Comparison of ENCODE assay signal across 8 cellular contexts in the genomic region with DNA sequence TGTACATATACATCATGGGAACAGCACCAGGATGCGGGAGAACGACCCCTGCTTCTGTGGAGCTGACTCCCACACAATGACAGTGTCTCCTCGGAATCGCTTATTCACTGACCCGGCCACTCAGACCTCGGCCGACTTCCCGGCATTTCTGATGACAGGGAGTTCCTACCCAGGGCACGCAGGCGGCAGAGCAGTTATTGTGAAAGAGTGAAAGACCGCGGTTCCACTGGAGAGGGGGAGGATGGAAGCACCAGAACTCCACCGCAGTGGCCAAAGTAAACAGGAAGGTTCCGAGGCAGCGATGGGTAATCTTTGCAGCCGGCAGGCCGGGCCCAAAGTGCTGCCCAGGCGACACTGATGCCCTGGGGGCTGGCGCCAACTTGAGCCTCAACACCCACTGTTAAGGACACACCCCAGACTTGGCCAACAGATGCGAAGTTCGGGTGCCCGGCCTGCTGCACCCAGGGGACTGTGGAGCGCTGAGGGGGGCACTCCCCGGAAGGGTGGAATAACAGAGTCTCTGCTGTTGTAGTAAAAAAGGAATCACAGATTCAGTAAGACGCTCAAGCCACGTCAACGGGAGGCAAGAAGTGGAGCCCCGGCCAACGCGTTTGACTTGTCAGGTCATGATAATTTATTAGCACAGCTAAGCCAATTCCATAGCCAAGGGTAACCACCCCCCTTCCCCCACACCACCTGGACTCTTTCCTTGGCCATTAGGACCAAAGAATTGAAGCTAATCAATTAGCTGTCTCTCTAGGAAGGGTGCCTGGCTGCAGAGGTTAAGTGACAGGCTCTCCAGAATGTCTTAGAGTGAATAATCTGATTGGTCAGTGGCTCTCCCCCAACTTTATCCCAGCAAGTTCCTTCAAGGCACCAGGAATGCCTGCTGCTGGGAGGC. TPM values are rescaled to one million over a fixed set of nuclear protein-coding genes. Genes with fewer than 3 reads are reported as not detected.
DNase-seq lines count a peak whose midpoint lies in the region; ATAC-seq and TF ChIP-seq lines count a peak whose summit lies in the region.

No MANE protein-coding gene starts in this region.

- H3K36me3 ChIP-seq in SJSA1 (peaks cover 42% of the 10 kb centered on the region), fibroblast of lung (ENCODE audit: control insufficient read depth, insufficient read depth, low read length) (peaks cover 8% of the 10 kb centered on the region)
- peaks cover 0 to 23% (median 5%) of the 10 kb centered on the region in 3 experiments for H3K36me3 ChIP-seq in naive thymus-derived CD4-positive, alpha-beta T cell (ENCODE audit: control insufficient read depth in 2 of 3, insufficient read depth in 3 of 3, low read length in 3 of 3)

- H3K27me3 ChIP-seq in SJSA1 (replicated peaks) (no peaks in the 10 kb centered on the region), fibroblast of lung (ENCODE audit: control insufficient read depth, insufficient read depth, low read length) (no peaks in the 10 kb centered on the region)
- no peaks in the 10 kb centered on the region for H3K27me3 ChIP-seq in naive thymus-derived CD4-positive, alpha-beta T cell (ENCODE audit: control insufficient read depth in 2 of 2, insufficient read depth in 2 of 2, low read length in 2 of 2)

- H3K36me3 Mint-ChIP-seq in naive thymus-derived CD4-positive, alpha-beta T cell: peaks cover 1 to 13% (median 4%) of the 10 kb centered on the region in 5 donors

- no peaks in the 10 kb centered on the region for H3K9me3 ChIP-seq in SJSA1 (replicated peaks)
- no peaks in the 10 kb centered on the region for H3K9me3 ChIP-seq in fibroblast of lung (ENCODE audit: control insufficient read depth, insufficient read depth, low read depth, low read length)
- H3K9me3 ChIP-seq in naive thymus-derived CD4-positive, alpha-beta T cell (ENCODE audit: control insufficient read depth in 2 of 3, low read length in 3 of 3): no peaks in the 10 kb centered on the region

- POLR2A ChIA-PET in naive thymus-derived CD4-positive, alpha-beta T cell (lab: Charles Lee): no interaction called here

- CTCF ChIA-PET in naive thymus-derived CD4-positive, alpha-beta T cell (lab: Charles Lee): no interaction called here

- ATAC-seq in naive thymus-derived CD4-positive, alpha-beta T cell: peak; percentile 76
- ATAC-seq in HG03469 (IDR thresholded peaks at IDR 0.05; ENCODE audit: unreplicated experiment) (no peak), GM18498 (IDR thresholded peaks at IDR 0.05; ENCODE audit: unreplicated experiment) (no peak), GM19467 (IDR thresholded peaks at IDR 0.05; ENCODE audit: unreplicated experiment) (no peak)

- intact Hi-C loops in naive thymus-derived CD4-positive, alpha-beta T cell (cut with micrococcal nuclease): no loop called here

- H2AFZ ChIP-seq in fibroblast of lung (ENCODE audit: low read length): no peak overlapping the region

- no peaks in the 10 kb centered on the region for H3K27me3 Mint-ChIP-seq in naive thymus-derived CD4-positive, alpha-beta T cell

- peak overlapping the region; percentile 89 for H3K4me2 ChIP-seq in fibroblast of lung (ENCODE audit: extremely low read depth, insufficient read depth, low read length)

- peak overlapping the region; percentile 11 for H3K4me3 ChIP-seq in SJSA1
- H3K4me3 ChIP-seq in fibroblast of lung (replicated peaks in 1 of 4; ENCODE audit: control extremely low read depth in 1 of 4, insufficient read depth in 1 of 4, low read depth in 3 of 4, low read length in 4 of 4): peak overlapping the region; percentile 13 to 49 (median 26)
- H3K4me3 ChIP-seq in naive thymus-derived CD4-positive, alpha-beta T cell (ENCODE audit: low read length): no peak overlapping the region

- peaks cover 42 to 82% (median 67%) of the 10 kb centered on the region in 7 donors for H3K4me1 Mint-ChIP-seq in naive thymus-derived CD4-positive, alpha-beta T cell

- H4K20me1 ChIP-seq in fibroblast of lung (ENCODE audit: control insufficient read depth, extremely low read depth, insufficient read depth, low read length): no peaks in the 10 kb centered on the region

- H3K79me2 ChIP-seq in fibroblast of lung (ENCODE audit: control insufficient read depth, insufficient read depth, low read length): peaks cover 83% of the 10 kb centered on the region

- peak overlapping the region; percentile 67 for H3K27ac ChIP-seq in SJSA1
- H3K27ac ChIP-seq in fibroblast of lung (ENCODE audit: insufficient read depth, low read length): peak overlapping the region; percentile 96
- no peak overlapping the region for H3K27ac ChIP-seq in naive thymus-derived CD4-positive, alpha-beta T cell (ENCODE audit: low read depth, low read length)

- DNase-seq in GOT3 (lab: John Stamatoyannopoulos, UW) (peak; percentile 41), SJSA1 (ENCODE audit: low read depth in 1 of 2, low spot score in 2 of 2) (peak; percentile 87 to 91), fibroblast of lung (ENCODE audit: low read depth in 2 of 2) (peak; percentile 91)
- no peak for DNase-seq in naive thymus-derived CD4-positive, alpha-beta T cell
- DNase-seq in activated CD4-positive, alpha-beta T cell treated with anti-CD3 and anti-CD28 coated beads for 1 hour: no peak

- no peaks in the 10 kb centered on the region for H3K9me3 Mint-ChIP-seq in naive thymus-derived CD4-positive, alpha-beta T cell

- H3K9ac ChIP-seq in fibroblast of lung (ENCODE audit: insufficient read depth, low read length): peak overlapping the region; percentile 60

- no peak for TF ChIP-seq CTCF in fibroblast of lung (conservative IDR thresholded peaks at IDR 0.05 in 1 of 2, IDR thresholded peaks at IDR 0.05 in 1 of 2; ENCODE audit: low read depth in 1 of 2, low read length in 2 of 2)

- peak overlapping the region in 5 of 9 donors; percentile 21 to 49 (median 41) for H3K27ac Mint-ChIP-seq in naive thymus-derived CD4-positive, alpha-beta T cell

- peak overlapping the region in 2 of 10 donors; percentile 12 to 38 for H3K4me3 Mint-ChIP-seq in naive thymus-derived CD4-positive, alpha-beta T cell

- peaks cover 54% of the 10 kb centered on the region for H3K4me1 ChIP-seq in SJSA1 (replicated peaks)
- H3K4me1 ChIP-seq in fibroblast of lung (ENCODE audit: control insufficient read depth, extremely low read depth, insufficient read depth, low read length): peaks cover 55% of the 10 kb centered on the region
- peaks cover 0 to 17% of the 10 kb centered on the region in 2 donors for H3K4me1 ChIP-seq in naive thymus-derived CD4-positive, alpha-beta T cell (ENCODE audit: control insufficient read depth in 2 of 2, insufficient read depth in 2 of 2, low read length in 2 of 2)

RNA-seq across cellular contexts. Expression of a gene that starts 5.8 kb away (rescaled TPM):
- 9.1 and 13.4 TPM in 2 replicates for total RNA-seq in SJSA1 (2014; rRNA removed; shearing (Covaris generic))
- 4.4 and 6.4 TPM in 2 replicates for total RNA-seq in fibroblast of lung
- polyA plus RNA-seq in fibroblast of lung: 13.7 and 14.4 TPM in 2 replicates
- 31.8 and 34.7 TPM in 2 replicates for polyA plus RNA-seq in fibroblast of lung (2012)
- 41.0 and 53.4 TPM in 2 replicates for polyA minus RNA-seq in fibroblast of lung (ENCODE audit: low replicate concordance)
- 10 to 100 TPM; 33.3 to 47.5 (median 39.0) TPM for total RNA-seq in naive thymus-derived CD4-positive, alpha-beta T cell
- polyA plus RNA-seq in naive thymus-derived CD4-positive, alpha-beta T cell: 1 to 10 TPM in 1 of 2 donors, under 1 TPM in 1; 0.57 to 1.8 TPM

RNA-seq across cellular contexts. Expression of a gene that starts 59.5 kb away (rescaled TPM):
- not detected in 2 replicates for total RNA-seq in SJSA1 (2014; rRNA removed; shearing (Covaris generic))
- not detected in 2 replicates for total RNA-seq in fibroblast of lung
- polyA plus RNA-seq in fibroblast of lung: not detected in 2 replicates
- not detected in 2 replicates for polyA plus RNA-seq in fibroblast of lung (2012)
- not detected in 2 replicates for polyA minus RNA-seq in fibroblast of lung (ENCODE audit: low replicate concordance)
- total RNA-seq in naive thymus-derived CD4-positive, alpha-beta T cell: 1 to 10 TPM in 2 of 5 experiments, under 1 TPM in 3; 0.65 to 2.9 (median 0.87) TPM
- 1 to 10 TPM; 1.1 to 3.9 TPM for polyA plus RNA-seq in naive thymus-derived CD4-positive, alpha-beta T cell

Comparison
In these comparisons a context has a peak if more than half of its experiments do, and no peak if none do; other contexts are left out.
1. DNase-seq: peak in GOT3 (single experiment), SJSA1 (2 of 2) and fibroblast of lung (2 of 2); none in naive thymus-derived CD4-positive, alpha-beta T cell (0 of 9) and activated CD4-positive, alpha-beta T cell treated with anti-CD3 and anti-CD28 coated beads for 1 hour (single experiment).